In genomic region chr11:10454902-10455631, GRCh38 we compare ENCODE assay signal across 8 cellular contexts. TPM values are rescaled to one million over a fixed set of nuclear protein-coding genes. Genes with fewer than 3 reads are reported as not detected.
DNase-seq lines count a peak whose midpoint lies in the region; ATAC-seq, FAIRE-seq and TF ChIP-seq lines count a peak whose summit lies in the region.

Gene AMPD3 (plus strand): TSS chr11:10455264. CDS start chr11:10461520, 6,256 bp downstream.

- peak; percentile 92 for DNase-seq in GM04503 (ENCODE audit: low read depth)
- peak; percentile 92 for DNase-seq in NCI-H748 (lab: John Stamatoyannopoulos, UW; ENCODE audit: unreplicated experiment)
- peak; percentile 88 for DNase-seq in astrocyte (ENCODE audit: low read depth)
- DNase-seq in HepG2 (ENCODE audit: low spot score): peak; percentile 65
- peak; percentile 87 for DNase-seq in stromal cell of bone marrow (ENCODE audit: low read depth)
- no peak for DNase-seq in effector CD4-positive, alpha-beta T cell

- no peak for TF ChIP-seq RAD21 in HepG2 (CRISPR knock-in tag; IDR thresholded peaks at IDR 0.05)

- peak; percentile 23 for ATAC-seq in HG02885 (IDR thresholded peaks at IDR 0.05; ENCODE audit: poor library complexity, unreplicated experiment)
- peak; percentile 56 for ATAC-seq in HepG2
- no peak for ATAC-seq in GM19467 (IDR thresholded peaks at IDR 0.05; ENCODE audit: unreplicated experiment)

- TF ChIP-seq POLR2A in HepG2 (IDR thresholded peaks at IDR 0.05; ENCODE audit: insufficient read depth in 1 of 2, low read depth in 2 of 2, low read length in 2 of 2): no peak

- intact Hi-C loops in HepG2 (cut with micrococcal nuclease; ENCODE audit: unreplicated experiment): no loop called here

- CTCF ChIA-PET in HepG2 (lab: Yijun Ruan, JAX; ENCODE audit: low intra/inter-chr PET ratio, low total read pairs): no interaction called here

- H3K36me3 ChIP-seq in astrocyte (ENCODE audit: insufficient read depth, low read length) (no peaks in the 10 kb centered on the region), HepG2 (replicated peaks in 1 of 2; ENCODE audit: control insufficient read depth in 1 of 2, insufficient read depth in 2 of 2, low read length in 2 of 2) (no peaks in the 10 kb centered on the region)

- no peaks in the 10 kb centered on the region for H3K36me3 Mint-ChIP-seq in astrocyte (ENCODE audit: low read depth, unreplicated experiment)

- POLR2A ChIA-PET in HepG2 (lab: Yijun Ruan, JAX): no interaction called here

- TF ChIP-seq CTCF in astrocyte (IDR thresholded peaks at IDR 0.05; ENCODE audit: insufficient read depth, low read depth, low read length): no peak
- no peak for TF ChIP-seq CTCF in HepG2 (CRISPR knock-in tag; IDR thresholded peaks at IDR 0.05)

- peaks cover 4% of the 10 kb centered on the region for H3K9me3 Mint-ChIP-seq in astrocyte (ENCODE audit: unreplicated experiment)

- TF ChIP-seq EP300 in HepG2 (IDR thresholded peaks at IDR 0.05; ENCODE audit: low read depth in 2 of 2, low read length in 2 of 2): no peak
- no peak for TF ChIP-seq EP300 in HepG2 (CRISPR knock-in tag; IDR thresholded peaks at IDR 0.05; ENCODE audit: borderline replicate concordance)

- BruUV-seq in HepG2 (replicated peaks; lab: Mats Ljungman, UMichigan): no TSS peak

- H3K27me3 ChIP-seq in astrocyte (ENCODE audit: insufficient read depth, low read length) (peaks cover 5% of the 10 kb centered on the region), HepG2 (ENCODE audit: control insufficient read depth in 1 of 2, insufficient read depth in 2 of 2, low read length in 2 of 2) (peaks cover 0 to 33% of the 10 kb centered on the region in 2 experiments; a peak in 2 of 5 replicates)

- no peaks in the 10 kb centered on the region for H4K20me1 ChIP-seq in astrocyte (ENCODE audit: insufficient read depth, low read length)
- H4K20me1 ChIP-seq in HepG2 (ENCODE audit: insufficient read depth, low read length): no peaks in the 10 kb centered on the region

- H3K4me2 ChIP-seq in astrocyte (ENCODE audit: low read length): peak within 1 kb of the TSS; percentile 76
- H3K4me2 ChIP-seq in HepG2 (ENCODE audit: low read depth, low read length): peak within 1 kb of the TSS; percentile 73

- in situ Hi-C loops in HepG2 (cut with HindIII; ENCODE audit: extremely low pct_ligation_motif_present, low pct_unique_long_range_greater_than_20kb): no loop called here

- peaks cover 33% of the 10 kb centered on the region for H3K4me1 ChIP-seq in astrocyte (ENCODE audit: insufficient read depth, low read length)
- peaks cover 21% of the 10 kb centered on the region for H3K4me1 ChIP-seq in HepG2 (ENCODE audit: insufficient read depth, low read length)

- H3K79me2 ChIP-seq in astrocyte (ENCODE audit: insufficient read depth, low read length) (no peaks in the 10 kb centered on the region), HepG2 (ENCODE audit: insufficient read depth, low read length) (no peaks in the 10 kb centered on the region)

- H3K4me3 Mint-ChIP-seq in astrocyte (ENCODE audit: unreplicated experiment): peak within 1 kb of the TSS; percentile 54

- H3K4me1 Mint-ChIP-seq in astrocyte (ENCODE audit: low read depth, unreplicated experiment): peaks cover 29% of the 10 kb centered on the region

- H2AFZ ChIP-seq in astrocyte (ENCODE audit: low read depth, low read length) (peak within 1 kb of the TSS; percentile 50), HepG2 (ENCODE audit: low read length) (no peak within 1 kb of the TSS)

- H3K4me3 ChIP-seq in astrocyte (ENCODE audit: insufficient read depth, low read depth, low read length) (peak within 1 kb of the TSS; percentile 30), HepG2 (replicated peaks in 1 of 3; ENCODE audit: insufficient read depth in 1 of 3, low read depth in 2 of 3, low read length in 3 of 3) (peak within 1 kb of the TSS in 2 of 3 experiments; percentile 4 to 48; a peak in 1 of 6 replicates)

- peaks cover 15% of the 10 kb centered on the region for H3K27me3 Mint-ChIP-seq in astrocyte (ENCODE audit: low read depth, unreplicated experiment)

- H3K27ac Mint-ChIP-seq in astrocyte (ENCODE audit: unreplicated experiment): peak within 1 kb of the TSS; percentile 69

- H3K9ac ChIP-seq in astrocyte (ENCODE audit: low read length) (peak within 1 kb of the TSS; percentile 63), HepG2 (ENCODE audit: insufficient read depth, low read depth, low read length) (no peak within 1 kb of the TSS)

- H3K9me3 ChIP-seq in astrocyte (ENCODE audit: insufficient read depth, low read depth, low read length) (no peaks in the 10 kb centered on the region), HepG2 (ENCODE audit: low read length) (no peaks in the 10 kb centered on the region)

- H3K27ac ChIP-seq in astrocyte (ENCODE audit: low read depth, low read length) (peak within 1 kb of the TSS; percentile 51), HepG2 (ENCODE audit: extremely low read length, insufficient read depth, low read length) (no peak within 1 kb of the TSS)

- WGBS in HepG2 (ENCODE audit: low lambda C conversion rate): 47% methylated on average over 4 of the region's 11 CpGs

- no peak for FAIRE-seq in astrocyte (lab: Jason Lieb, UNC)
- FAIRE-seq in HepG2 (lab: Jason Lieb, UNC): no peak

TF ChIP-seq in HepG2, 621 proteins besides CTCF, POLR2A, EP300 and RAD21:
- TF ChIP-seq ZNF615 (CRISPR knock-in tag; IDR thresholded peaks at IDR 0.05; ENCODE audit: borderline replicate concordance) (no peak), FOSL2 (CRISPR knock-in tag; IDR thresholded peaks at IDR 0.05) (peak; percentile 82), FOXP1 (IDR thresholded peaks at IDR 0.05) (0 out of 2 replicates have a peak, but pooled peaks have one; percentile 23), FOXP1 (CRISPR knock-in tag; IDR thresholded peaks at IDR 0.05) (no peak; the same call in 1 of the 2 replicates), TFAP4 (IDR thresholded peaks at IDR 0.05; ENCODE audit: borderline replicate concordance, low read depth) (peak; percentile 27; the same call in 1 of the 2 replicates)

RNA-seq across cellular contexts. Expression of gene AMPD3, which starts in this region (rescaled TPM):
- total RNA-seq in astrocyte: 4.3 and 5.6 TPM in 2 replicates
- 0.31 and 0.33 TPM in 2 replicates for total RNA-seq in HepG2 (2016; rRNA removed; fragmentation: Illumina TruSeq; extraction: Trizol)
- 0.30 TPM in 1 of 2 replicates, not detected in the other for total RNA-seq in HepG2 (2016; cell fraction: cytosol; rRNA removed; fragmentation: Illumina TruSeq; extraction: Trizol; ENCODE audit: low read depth)
- 0.32 and 0.59 TPM in 2 replicates for total RNA-seq in HepG2 (2016; cell fraction: insoluble cytoplasmic fraction; rRNA removed; fragmentation: Illumina TruSeq; extraction: Trizol)
- 0.22 and 0.55 TPM in 2 replicates for total RNA-seq in HepG2 (2016; cell fraction: membrane; rRNA removed; fragmentation: Illumina TruSeq; extraction: Trizol)
- 0.50 and 0.75 TPM in 2 replicates for total RNA-seq in HepG2 (2016; cell fraction: nucleus; rRNA removed; fragmentation: Illumina TruSeq; extraction: Trizol)
- polyA plus RNA-seq in HepG2 (2011; rRNA removed): 1.3 and 2.3 TPM in 2 replicates
- polyA plus RNA-seq in HepG2 (2011; cell fraction: cytosol; rRNA removed): 1.3 TPM in 2 replicates
- polyA plus RNA-seq in HepG2 (2011; cell fraction: nucleus; rRNA removed): 4.0 and 6.8 TPM in 2 replicates
- 0.68 and 0.98 TPM in 2 replicates for polyA plus RNA-seq in HepG2 (2012)
- not detected in 2 replicates for polyA plus RNA-seq in HepG2 (2016; cell fraction: cytosol; fragmentation: Illumina TruSeq; extraction: Trizol; ENCODE audit: low read depth)
- polyA plus RNA-seq in HepG2 (2016; cell fraction: insoluble cytoplasmic fraction; fragmentation: Illumina TruSeq; extraction: Trizol; ENCODE audit: low read depth): 0.26 and 0.58 TPM in 2 replicates
- polyA plus RNA-seq in HepG2 (2016; cell fraction: membrane; fragmentation: Illumina TruSeq; extraction: Trizol; ENCODE audit: low read depth): 0.08 and 0.31 TPM in 2 replicates
- polyA plus RNA-seq in HepG2 (2016; cell fraction: nucleus; fragmentation: Illumina TruSeq; extraction: Trizol; ENCODE audit: insufficient read depth, low read depth): 0.57 and 0.97 TPM in 2 replicates
- polyA minus RNA-seq in HepG2 (2011; rRNA and poly(A)+ RNA removed; ENCODE audit: low replicate concordance): 5.9 TPM in 2 replicates
- polyA minus RNA-seq in HepG2 (2011; cell fraction: cytosol; rRNA and poly(A)+ RNA removed): 1.8 and 2.4 TPM in 2 replicates
- polyA minus RNA-seq in HepG2 (2011; cell fraction: nucleus; rRNA and poly(A)+ RNA removed): 7.9 and 9.4 TPM in 2 replicates
